Comparison of ENCODE assay signal across 25 cellular contexts in the genomic region with DNA sequence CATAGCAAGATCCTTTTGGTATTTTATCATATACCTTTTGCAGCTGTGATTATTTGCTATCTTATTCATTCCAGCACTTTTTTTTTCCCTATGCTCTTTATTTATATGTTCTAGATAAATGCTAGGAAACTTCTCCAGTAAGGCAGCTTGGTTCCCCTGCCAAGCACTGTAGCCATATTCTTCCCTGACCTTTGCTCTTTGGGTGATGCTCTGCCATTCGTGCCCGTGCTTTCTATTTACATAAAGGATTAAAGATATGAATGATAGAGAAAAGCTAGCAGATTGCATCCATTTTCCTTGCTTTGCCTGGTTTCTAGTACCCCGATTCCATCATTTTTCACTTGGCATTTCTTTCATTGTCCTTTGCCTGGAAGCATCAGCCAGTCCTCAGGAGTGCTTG.
"Had no signal": no experiment of that assay in that cellular context is flagged by ENCODE, and none has a peak within 500 bp of the region (broad histone marks: within the 10 kb centered on the region; RNA-seq: fewer than 3 reads in every experiment).

No MANE protein-coding gene starts in this region.

- H3K27ac Mint-ChIP-seq: memory B cell; stimulated activated memory B cell treated with anti-CD40 and anti-IgM and Interleukin-4, amounts not matched to agents 10 μg/mL and 1 μg/mL and 100 μg/mL, for 72 hours; type B pancreatic cell had no signal

- ATAC-seq: effector memory CD8-positive, alpha-beta T cell; left lobe of liver; natural killer cell treated with Interleukin-12 subunit alpha and Interleukin-12 subunit beta and Interleukin-15 and Interleukin-18, amount 100 ng/mL, for 72 hours; psoas muscle; right cardiac atrium; stimulated activated memory B cell treated with anti-CD40 and anti-IgM and Interleukin-4, amounts not matched to agents 10 μg/mL and 1 μg/mL and 100 μg/mL, for 72 hours; stimulated activated naive CD8-positive, alpha-beta T cell treated with anti-CD3 and anti-CD28 coated beads, Interleukin-15, Interleukin-2, amounts not matched to agents 100 U/mL and 50 U/mL, for 24 hours had no signal

- H3K27me3 ChIP-seq: esophagus squamous epithelium, sigmoid colon, spleen, testis, tibial artery had no signal

- H3K27ac ChIP-seq: psoas muscle, sigmoid colon, spleen, testis, tibial artery had no signal

- H3K4me3 ChIP-seq: esophagus squamous epithelium, lung, psoas muscle, sigmoid colon, spleen, testis, tibial artery had no signal

- H3K4me1 ChIP-seq: spleen, tibial artery had no signal

- FAIRE-seq: endometrium, frontal cortex, keratinocyte had no signal

- H3K9me3 ChIP-seq: esophagus squamous epithelium, psoas muscle, sigmoid colon, spleen, testis, tibial artery had no signal

- H3K4me1 Mint-ChIP-seq: memory B cell; naive B cell; neural crest cell; stimulated activated memory B cell treated with anti-CD40 and anti-IgM and Interleukin-4, amounts not matched to agents 10 μg/mL and 1 μg/mL and 100 μg/mL, for 72 hours had no signal

- H3K4me3 Mint-ChIP-seq: effector memory CD8-positive, alpha-beta T cell; memory B cell; naive B cell; natural killer cell treated with Interleukin-12 subunit alpha and Interleukin-12 subunit beta and Interleukin-15 and Interleukin-18, amount 100 ng/mL, for 72 hours; neural crest cell; stimulated activated memory B cell treated with anti-CD40 and anti-IgM and Interleukin-4, amounts not matched to agents 10 μg/mL and 1 μg/mL and 100 μg/mL, for 72 hours; type B pancreatic cell had no signal

- H3K27me3 Mint-ChIP-seq: effector memory CD8-positive, alpha-beta T cell; memory B cell; naive B cell; natural killer cell treated with Interleukin-12 subunit alpha and Interleukin-12 subunit beta and Interleukin-15 and Interleukin-18, amount 100 ng/mL, for 72 hours; stimulated activated memory B cell treated with anti-CD40 and anti-IgM and Interleukin-4, amounts not matched to agents 10 μg/mL and 1 μg/mL and 100 μg/mL, for 72 hours; type B pancreatic cell had no signal

- DNase-seq: cortex of kidney; effector memory CD8-positive, alpha-beta T cell; erythroblast; esophagus squamous epithelium; head of caudate nucleus; naive B cell; psoas muscle; right cardiac atrium; sigmoid colon; spleen; stimulated activated CD4-positive, alpha-beta T cell treated with anti-CD3 and anti-CD28 coated beads, Interleukin-4, amount 100 ng/mL, for 4 hours; stimulated activated naive CD8-positive, alpha-beta T cell treated with anti-CD3 and anti-CD28 coated beads, Interleukin-15, Interleukin-2, amounts not matched to agents 100 U/mL and 50 U/mL, for 24 hours; substantia nigra; testis had no signal

- H3K9me3 Mint-ChIP-seq: effector memory CD8-positive, alpha-beta T cell; memory B cell; naive B cell; natural killer cell treated with Interleukin-12 subunit alpha and Interleukin-12 subunit beta and Interleukin-15 and Interleukin-18, amount 100 ng/mL, for 72 hours; neural crest cell; stimulated activated memory B cell treated with anti-CD40 and anti-IgM and Interleukin-4, amounts not matched to agents 10 μg/mL and 1 μg/mL and 100 μg/mL, for 72 hours; type B pancreatic cell had no signal
